Comparison of ENCODE assay signal across 26 cellular contexts in the genomic region with DNA sequence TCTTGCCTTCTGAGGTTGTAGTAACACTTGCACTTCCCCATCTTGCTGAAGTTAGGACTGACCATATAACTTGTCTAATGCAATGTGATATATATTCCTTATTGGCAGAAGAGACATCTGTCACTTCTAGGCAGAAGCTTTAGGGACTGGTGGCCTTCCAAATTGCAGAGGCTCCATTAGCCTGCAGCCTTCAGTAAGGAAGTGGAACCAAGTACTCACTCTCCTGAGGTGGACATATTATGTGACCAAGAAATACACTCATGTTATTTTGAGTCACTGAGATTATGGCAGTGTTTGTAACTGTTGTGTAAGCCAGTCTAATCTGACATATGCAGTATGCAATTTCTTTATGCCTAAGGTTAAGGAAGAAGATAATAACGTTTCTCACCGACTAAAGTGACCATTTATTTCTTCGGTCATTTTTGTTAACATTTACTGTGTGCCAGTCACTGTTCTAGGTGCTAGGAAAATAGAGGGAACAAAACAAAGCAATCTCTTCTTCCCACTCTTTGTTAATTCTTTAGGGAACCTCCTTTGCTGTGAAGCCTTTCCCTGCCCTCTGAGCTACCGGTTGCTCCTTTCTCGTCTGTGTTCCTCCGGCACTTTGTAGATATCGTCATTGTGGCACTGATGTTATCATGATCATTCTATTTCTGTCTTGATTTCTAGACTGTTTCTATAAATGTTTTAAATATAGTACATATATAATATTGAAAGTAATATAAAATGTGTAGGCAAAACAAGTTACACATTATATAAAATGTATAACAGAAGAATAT.
"Had no signal": no experiment of that assay in that cellular context is flagged by ENCODE, and none has a peak within 500 bp of the region (broad histone marks: within the 10 kb centered on the region; RNA-seq: fewer than 3 reads in every experiment).

No MANE protein-coding gene starts in this region.

- H3K27me3 Mint-ChIP-seq: memory B cell; naive thymus-derived CD8-positive, alpha-beta T cell; type B pancreatic cell had no signal

- H3K9me3 Mint-ChIP-seq: activated CD4-positive, alpha-beta memory T cell treated with anti-CD3 and anti-CD28 coated beads, Interleukin-2, amount 10 ng/mL, durations not matched to agents 7 days and 5 days; activated naive CD4-positive, alpha-beta T cell treated with anti-CD3 and anti-CD28 coated beads, Interleukin-2, amount 50 U/mL, for 72 hours; central memory CD8-positive, alpha-beta T cell; memory B cell; naive thymus-derived CD8-positive, alpha-beta T cell; type B pancreatic cell had no signal

- H3K4me1 ChIP-seq: suprapubic skin had no signal

- H3K27ac Mint-ChIP-seq: activated CD4-positive, alpha-beta memory T cell treated with anti-CD3 and anti-CD28 coated beads, Interleukin-2, amount 10 ng/mL, durations not matched to agents 7 days and 5 days; memory B cell; naive thymus-derived CD8-positive, alpha-beta T cell; type B pancreatic cell had no signal

- H3K4me3 ChIP-seq: body of pancreas, coronary artery, left ventricle myocardium inferior, mucosa of descending colon, suprapubic skin had no signal

- H2AFZ ChIP-seq: parathyroid adenoma had no signal

- H3K79me2 ChIP-seq: parathyroid adenoma had no signal

- H3K27ac ChIP-seq: body of pancreas, coronary artery, left ventricle myocardium inferior, neutrophil, parathyroid adenoma, suprapubic skin had no signal

- ATAC-seq: activated naive CD4-positive, alpha-beta T cell treated with anti-CD3 and anti-CD28 coated beads, Interleukin-2, amount 50 U/mL, for 72 hours; body of pancreas; mucosa of descending colon; naive thymus-derived CD8-positive, alpha-beta T cell had no signal

- H3K36me3 Mint-ChIP-seq: activated naive CD4-positive, alpha-beta T cell treated with anti-CD3 and anti-CD28 coated beads, Interleukin-2, amount 50 U/mL, for 72 hours; memory B cell; naive thymus-derived CD8-positive, alpha-beta T cell; type B pancreatic cell had no signal

- DNase-seq: activated CD4-positive, alpha-beta memory T cell treated with anti-CD3 and anti-CD28 coated beads, Interleukin-2, amount 10 ng/mL, durations not matched to agents 7 days and 5 days; activated CD4-positive, alpha-beta T cell treated with anti-CD3 and anti-CD28 coated beads for 4 hours; activated gamma-delta T cell; activated T-cell treated with anti-CD3 and anti-CD28 coated beads, Interleukin-2, amount 50 U/mL, for 48 hours; amniotic stem cell; body of pancreas; effector CD8-positive, alpha-beta T cell; foreskin fibroblast; hippocampal formation; kidney; left ventricle myocardium inferior; mucosa of descending colon; naive thymus-derived CD8-positive, alpha-beta T cell; stimulated activated CD4-positive, alpha-beta T cell treated with anti-CD3 and anti-CD28 coated beads, Interleukin-4, amount 100 ng/mL, for 1 hour; stimulated activated naive CD4-positive, alpha-beta T cell treated with Interleukin-2 at 50 U/mL for 16 hours; T-helper 1 cell; T1000 had no signal

- FAIRE-seq: endothelial cell of umbilical vein, kidney had no signal

- H3K4me3 Mint-ChIP-seq: activated CD4-positive, alpha-beta memory T cell treated with anti-CD3 and anti-CD28 coated beads, Interleukin-2, amount 10 ng/mL, durations not matched to agents 7 days and 5 days; central memory CD8-positive, alpha-beta T cell; memory B cell; naive thymus-derived CD8-positive, alpha-beta T cell; type B pancreatic cell had no signal

- H3K4me1 Mint-ChIP-seq: activated CD4-positive, alpha-beta memory T cell treated with anti-CD3 and anti-CD28 coated beads, Interleukin-2, amount 10 ng/mL, durations not matched to agents 7 days and 5 days; central memory CD8-positive, alpha-beta T cell; memory B cell; naive thymus-derived CD8-positive, alpha-beta T cell had no signal

- H3K36me3 ChIP-seq: left ventricle myocardium inferior, neutrophil, suprapubic skin had no signal

- H3K27me3 ChIP-seq: body of pancreas, neutrophil, suprapubic skin had no signal

- H3K9me3 ChIP-seq: body of pancreas, left ventricle myocardium inferior, mucosa of descending colon, neutrophil, suprapubic skin had no signal

- H3K9ac ChIP-seq: parathyroid adenoma had no signal
